Comparison of ENCODE assay signal across 8 cellular contexts in genomic region chr12:92551853-92552397, GRCh38.
A peak's percentile ranks its signal among the peaks of the same experiment; 100 is the strongest.
DNase-seq lines count a peak whose midpoint lies in the region; ATAC-seq lines count a peak whose summit lies in the region.

No MANE protein-coding gene starts in this region.

- H3K27me3 Mint-ChIP-seq in CD4-positive, alpha-beta memory T cell: no peaks in the 10 kb centered on the region

- H3K36me3 ChIP-seq in CD4-positive, alpha-beta memory T cell (ENCODE audit: insufficient read depth, low read length): no peaks in the 10 kb centered on the region

- ATAC-seq in GM19351 (IDR thresholded peaks at IDR 0.05; ENCODE audit: unreplicated experiment) (peak; percentile 64), HG03280 (IDR thresholded peaks at IDR 0.05; ENCODE audit: unreplicated experiment) (peak; percentile 55)

- POLR2A ChIA-PET in CD4-positive, alpha-beta memory T cell (lab: Charles Lee; ENCODE audit: partially characterized antibody): interaction anchor here (0.9 kb wide), 1 partner anchor 47 kb away, joined by 3 read pairs; no protein-coding TSS in a partner anchor

- CTCF ChIA-PET in CD4-positive, alpha-beta memory T cell (lab: Charles Lee; ENCODE audit: partially characterized antibody): interaction anchor here (1.7 kb wide), 1 partner anchor 12 kb away, joined by 4 read pairs; no protein-coding TSS in a partner anchor

- intact Hi-C loops in CD4-positive, alpha-beta memory T cell (cut with micrococcal nuclease): no loop called here

- peaks cover 33% of the 10 kb centered on the region for H3K4me1 ChIP-seq in CD4-positive, alpha-beta memory T cell (ENCODE audit: insufficient read depth, low read length)

- DNase-seq in DMS53 treated with DMSO at 0.1 percent for 48 hours (lab: John Stamatoyannopoulos, UW; ENCODE audit: unreplicated experiment) (peak; percentile 17), amniotic stem cell (lab: John Stamatoyannopoulos, UW) (peak; percentile 15), DMS153 (lab: John Stamatoyannopoulos, UW) (no peak), mesenteric fat pad (ENCODE audit: low spot score) (no peak)
- peak; percentile 27 for DNase-seq in stimulated activated CD4-positive, alpha-beta T cell treated with anti-CD3 and anti-CD28 coated beads, Interleukin-2, amount 100 ng/mL, for 4 hours (ENCODE audit: low read depth)
- DNase-seq in CD4-positive, alpha-beta memory T cell: no peak

- H3K36me3 Mint-ChIP-seq in CD4-positive, alpha-beta memory T cell: no peaks in the 10 kb centered on the region

- peaks cover 20 to 30% (median 24%) of the 10 kb centered on the region in 4 donors for H3K4me1 Mint-ChIP-seq in CD4-positive, alpha-beta memory T cell

- no peaks in the 10 kb centered on the region for H3K27me3 ChIP-seq in CD4-positive, alpha-beta memory T cell (ENCODE audit: insufficient read depth, low read length)

- H3K4me3 ChIP-seq in CD4-positive, alpha-beta memory T cell (ENCODE audit: low read length in 2 of 2): no peak overlapping the region

- H3K4me3 Mint-ChIP-seq in CD4-positive, alpha-beta memory T cell: no peak overlapping the region

- peaks cover 0 to 3% (median 0%) of the 10 kb centered on the region in 8 donors for H3K9me3 Mint-ChIP-seq in CD4-positive, alpha-beta memory T cell

- no peak overlapping the region for H3K27ac ChIP-seq in CD4-positive, alpha-beta memory T cell (ENCODE audit: low read depth, low read length)

- H3K27ac Mint-ChIP-seq in CD4-positive, alpha-beta memory T cell: no peak overlapping the region

- H3K9me3 ChIP-seq in CD4-positive, alpha-beta memory T cell (ENCODE audit: control insufficient read depth in 1 of 2, low read length in 2 of 2): no peaks in the 10 kb centered on the region

Comparison
In these comparisons a context has a peak if more than half of its experiments do, and no peak if none do; other contexts are left out.
1. DNase-seq: peak in DMS53 treated with DMSO at 0.1 percent for 48 hours (single experiment), amniotic stem cell (single experiment) and stimulated activated CD4-positive, alpha-beta T cell treated with anti-CD3 and anti-CD28 coated beads, Interleukin-2, amount 100 ng/mL, for 4 hours (single experiment); none in DMS153 (single experiment), CD4-positive, alpha-beta memory T cell (0 of 5) and mesenteric fat pad (single experiment).